ENCODE assay signal across 8 cellular contexts in genomic region chrX:104136241-104137019, GRCh38. TPM values are rescaled to one million over a fixed set of nuclear protein-coding genes. Genes with fewer than 3 reads are reported as not detected.
DNase-seq lines count a peak whose midpoint lies in the region; ATAC-seq, FAIRE-seq and TF ChIP-seq lines count a peak whose summit lies in the region.

No MANE protein-coding gene starts in this region.

- H3K4me1 Mint-ChIP-seq in activated CD8-positive, alpha-beta memory T cell treated with anti-CD3 and anti-CD28 coated beads, Interleukin-2, amount 10 ng/mL, durations not matched to agents 7 days and 5 days = peaks cover 22% of the 10 kb centered on the region
- peaks cover 4% of the 10 kb centered on the region for H3K4me1 Mint-ChIP-seq in endothelial cell (ENCODE audit: unreplicated experiment)

- no peaks in the 10 kb centered on the region for H3K4me1 ChIP-seq in mucosa of descending colon (ENCODE audit: low read depth)
- no peaks in the 10 kb centered on the region for H3K4me1 ChIP-seq in suprapubic skin

- intact Hi-C loops in mucosa of descending colon (cut with DNase I, micrococcal nuclease) = loop anchor here in 1 of 2 donors (5.0 kb wide), 1 partner anchor 289 kb away; no protein-coding TSS in a partner anchor

- H3K4me3 ChIP-seq in mucosa of descending colon (no peak overlapping the region), suprapubic skin (peak overlapping the region; percentile 27)

- 26% methylated on average over 10 of the region's 10 CpGs for WGBS in suprapubic skin

- no peaks in the 10 kb centered on the region for H3K9me3 Mint-ChIP-seq in activated CD8-positive, alpha-beta memory T cell treated with anti-CD3 and anti-CD28 coated beads, Interleukin-2, amount 10 ng/mL, durations not matched to agents 7 days and 5 days (ENCODE audit: low read depth)
- H3K9me3 Mint-ChIP-seq in endothelial cell (ENCODE audit: unreplicated experiment) = no peaks in the 10 kb centered on the region

- H3K27ac ChIP-seq in suprapubic skin = no peak overlapping the region

- ATAC-seq in GM19467 (IDR thresholded peaks at IDR 0.05; ENCODE audit: unreplicated experiment) = peak; percentile 94
- ATAC-seq in activated CD8-positive, alpha-beta memory T cell treated with anti-CD3 and anti-CD28 coated beads, Interleukin-2, amount 10 ng/mL, durations not matched to agents 7 days and 5 days = peak; percentile 74
- peak; percentile 89 for ATAC-seq in mucosa of descending colon

- H3K36me3 Mint-ChIP-seq in activated CD8-positive, alpha-beta memory T cell treated with anti-CD3 and anti-CD28 coated beads, Interleukin-2, amount 10 ng/mL, durations not matched to agents 7 days and 5 days = no peaks in the 10 kb centered on the region
- no peaks in the 10 kb centered on the region for H3K36me3 Mint-ChIP-seq in endothelial cell (ENCODE audit: low read depth, unreplicated experiment)

- no peak for TF ChIP-seq POLR2A in suprapubic skin (IDR thresholded peaks at IDR 0.05)

- no peaks in the 10 kb centered on the region for H3K36me3 ChIP-seq in mucosa of descending colon (ENCODE audit: low read depth)
- H3K36me3 ChIP-seq in suprapubic skin = no peaks in the 10 kb centered on the region

- H3K4me3 Mint-ChIP-seq in activated CD8-positive, alpha-beta memory T cell treated with anti-CD3 and anti-CD28 coated beads, Interleukin-2, amount 10 ng/mL, durations not matched to agents 7 days and 5 days = no peak overlapping the region
- H3K4me3 Mint-ChIP-seq in endothelial cell (ENCODE audit: unreplicated experiment) = no peak overlapping the region

- H3K9me3 ChIP-seq in mucosa of descending colon (no peaks in the 10 kb centered on the region), suprapubic skin (no peaks in the 10 kb centered on the region)

- peak; percentile 59 for TF ChIP-seq CTCF in D721Med (IDR thresholded peaks at IDR 0.05; ENCODE audit: insufficient read depth, missing control alignments)
- peak; percentile 69 for TF ChIP-seq CTCF in endothelial cell (IDR thresholded peaks at IDR 0.05; ENCODE audit: unreplicated experiment)
- no peak for TF ChIP-seq CTCF in mucosa of descending colon (IDR thresholded peaks at IDR 0.05)
- peak; percentile 39 to 46 for TF ChIP-seq CTCF in suprapubic skin (IDR thresholded peaks at IDR 0.05)

- no peaks in the 10 kb centered on the region for H3K27me3 Mint-ChIP-seq in activated CD8-positive, alpha-beta memory T cell treated with anti-CD3 and anti-CD28 coated beads, Interleukin-2, amount 10 ng/mL, durations not matched to agents 7 days and 5 days
- no peaks in the 10 kb centered on the region for H3K27me3 Mint-ChIP-seq in endothelial cell (ENCODE audit: unreplicated experiment)

- peak; percentile 93 for FAIRE-seq in D721Med (lab: Jason Lieb, UNC)

- CTCF ChIA-PET in activated CD8-positive, alpha-beta memory T cell treated with anti-CD3 and anti-CD28 coated beads, Interleukin-2, amount 10 ng/mL, durations not matched to agents 7 days and 5 days (lab: Charles Lee) = interaction anchor here (0.7 to 2.2 kb wide), 9 partner anchors 11 to 305 kb away, joined by 3 to 10 read pairs (median 6); partner anchors contain the start of gene RAB9B

- peak; percentile 20 for DNase-seq in D721Med (ENCODE audit: insufficient read length, low spot score)
- peak; percentile 65 for DNase-seq in HK-2 (ENCODE audit: unreplicated experiment)
- DNase-seq in NCI-H748 treated with DMSO at 0.1 percent for 48 hours (lab: John Stamatoyannopoulos, UW) = peak; percentile 59
- peak; percentile 60 for DNase-seq in activated CD8-positive, alpha-beta memory T cell treated with anti-CD3 and anti-CD28 coated beads, Interleukin-2, amount 10 ng/mL, durations not matched to agents 7 days and 5 days
- DNase-seq in endothelial cell (ENCODE audit: low spot score) = peak; percentile 62
- peak in 1 of 3 donors; percentile 74 for DNase-seq in mucosa of descending colon
- no peak for DNase-seq in suprapubic skin (ENCODE audit: low spot score in 2 of 2)

- no peak overlapping the region for H3K27ac Mint-ChIP-seq in activated CD8-positive, alpha-beta memory T cell treated with anti-CD3 and anti-CD28 coated beads, Interleukin-2, amount 10 ng/mL, durations not matched to agents 7 days and 5 days
- no peak overlapping the region for H3K27ac Mint-ChIP-seq in endothelial cell (ENCODE audit: unreplicated experiment)

- TF ChIP-seq EP300 in suprapubic skin (IDR thresholded peaks at IDR 0.05) = no peak

- no peaks in the 10 kb centered on the region for H3K27me3 ChIP-seq in suprapubic skin

RNA-seq across cellular contexts. Expression of gene SLC25A53, which starts 20.4 kb away (rescaled TPM):
- total RNA-seq in activated CD8-positive, alpha-beta memory T cell treated with anti-CD3 and anti-CD28 coated beads, Interleukin-2, amount 10 ng/mL, durations not matched to agents 7 days and 5 days = 1 to 10 TPM; 7.4 to 9.6 TPM
- total RNA-seq in endothelial cell (ENCODE audit: unreplicated experiment) (4.4 TPM), mucosa of descending colon (10 to 100 TPM in 1 of 3 donors, 1 to 10 TPM in 2; 7.2 to 18.0 (median 8.5) TPM), suprapubic skin (10 to 100 TPM in 1 of 4 donors, 1 to 10 TPM in 3; 5.5 to 22.0 (median 7.6) TPM)

RNA-seq across cellular contexts. Expression of gene ZCCHC18, which starts 24.1 kb away (rescaled TPM):
- total RNA-seq in activated CD8-positive, alpha-beta memory T cell treated with anti-CD3 and anti-CD28 coated beads, Interleukin-2, amount 10 ng/mL, durations not matched to agents 7 days and 5 days = 1 to 10 TPM; 3.3 to 3.9 TPM
- total RNA-seq in endothelial cell (ENCODE audit: unreplicated experiment) (3.6 TPM), mucosa of descending colon (1 to 10 TPM in 1 of 3 donors, under 1 TPM in 2; 0.14 to 1.0 (median 0.55) TPM), suprapubic skin (under 1 TPM in 1 of 4 donors, not detected in 3; 0.42 TPM)

RNA-seq across cellular contexts. Expression of gene FAM199X, which starts 29.8 kb away (rescaled TPM):
- 10 to 100 TPM; 11.9 to 12.1 TPM for total RNA-seq in activated CD8-positive, alpha-beta memory T cell treated with anti-CD3 and anti-CD28 coated beads, Interleukin-2, amount 10 ng/mL, durations not matched to agents 7 days and 5 days
- total RNA-seq in endothelial cell (ENCODE audit: unreplicated experiment) (23.2 TPM), mucosa of descending colon (10 to 100 TPM; 18.3 to 22.2 (median 21.9) TPM), suprapubic skin (10 to 100 TPM; 10.7 to 18.3 (median 16.9) TPM)

Comparison
In these comparisons a context has a peak if more than half of its experiments do, and no peak if none do; other contexts are left out.
1. DNase-seq: peak in D721Med (single experiment), HK-2 (single experiment), NCI-H748 treated with DMSO at 0.1 percent for 48 hours (single experiment), activated CD8-positive, alpha-beta memory T cell treated with anti-CD3 and anti-CD28 coated beads, Interleukin-2, amount 10 ng/mL, durations not matched to agents 7 days and 5 days (single experiment) and endothelial cell (single experiment); none in suprapubic skin (0 of 2).
2. Peak in every context shown above with its lines, with median percentiles within 50 percentile points of each other: ATAC-seq.